Comparison of ENCODE assay signal across 21 cellular contexts in the genomic region with DNA sequence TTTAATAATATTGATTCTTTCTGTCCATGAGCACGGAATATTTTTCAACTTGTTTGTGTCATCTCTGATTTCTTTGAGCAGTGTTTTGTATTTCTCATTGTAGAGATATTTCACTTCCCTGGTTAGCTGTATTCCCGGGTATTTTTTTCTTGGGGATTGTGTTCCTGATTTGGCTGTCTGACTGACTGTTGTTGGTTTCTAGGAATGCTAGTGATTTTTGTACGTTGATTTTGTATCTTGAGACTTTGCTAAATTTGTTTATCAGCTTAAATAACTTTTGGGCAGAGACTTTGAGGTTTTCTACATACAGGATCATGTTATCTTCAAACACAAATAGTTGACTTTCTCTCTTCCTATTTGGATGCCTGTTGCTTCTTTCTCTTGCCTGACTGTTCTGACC.
"Had no signal": no experiment of that assay in that cellular context is flagged by ENCODE, and none has a peak within 500 bp of the region (broad histone marks: within the 10 kb centered on the region; RNA-seq: fewer than 3 reads in every experiment).

No MANE protein-coding gene starts in this region.

- H3K27me3 ChIP-seq: body of pancreas, colonic mucosa, pancreas, right lobe of liver, stomach, testis had no signal

- H3K27ac ChIP-seq: body of pancreas, colonic mucosa, pancreas, right lobe of liver, stomach, testis, VCaP had no signal

- DNase-seq: activated CD4-positive, alpha-beta T cell treated with anti-CD3 and anti-CD28 coated beads for 1 hour; activated gamma-delta T cell; amniotic stem cell; body of pancreas; caudate nucleus; colonic mucosa; endodermal cell; immature natural killer cell; mucosa of descending colon; naive thymus-derived CD4-positive, alpha-beta T cell; pancreas; right lobe of liver; stimulated activated CD4-positive, alpha-beta T cell treated with anti-CD3 and anti-CD28 coated beads, Interleukin-4, amount 100 ng/mL, for 24 hours; stomach; SW 1271; T-helper 2 cell; testis had no signal

- H3K4me3 ChIP-seq: body of pancreas, colonic mucosa, mucosa of descending colon, pancreas, right lobe of liver, stomach, testis had no signal

- H3K9me3 Mint-ChIP-seq: endodermal cell had no signal

- H3K4me3 Mint-ChIP-seq: activated naive CD4-positive, alpha-beta T cell treated with anti-CD3 and anti-CD28 coated beads, Interleukin-2, amount 50 U/mL, for 24 hours; endodermal cell; immature natural killer cell; memory B cell; naive thymus-derived CD4-positive, alpha-beta T cell; stimulated activated effector memory CD8-positive, alpha-beta T cell treated with anti-CD3 and anti-CD28 coated beads, Interleukin-12 subunit alpha, Interleukin-12 subunit beta, amount 100 ng/mL, for 72 hours had no signal

- H3K36me3 Mint-ChIP-seq: activated naive CD4-positive, alpha-beta T cell treated with anti-CD3 and anti-CD28 coated beads, Interleukin-2, amount 50 U/mL, for 24 hours; immature natural killer cell; memory B cell; naive thymus-derived CD4-positive, alpha-beta T cell; stimulated activated effector memory CD8-positive, alpha-beta T cell treated with anti-CD3 and anti-CD28 coated beads, Interleukin-12 subunit alpha, Interleukin-12 subunit beta, amount 100 ng/mL, for 72 hours had no signal

- H3K27ac Mint-ChIP-seq: activated naive CD4-positive, alpha-beta T cell treated with anti-CD3 and anti-CD28 coated beads, Interleukin-2, amount 50 U/mL, for 24 hours; endodermal cell; immature natural killer cell; memory B cell; naive thymus-derived CD4-positive, alpha-beta T cell; stimulated activated effector memory CD8-positive, alpha-beta T cell treated with anti-CD3 and anti-CD28 coated beads, Interleukin-12 subunit alpha, Interleukin-12 subunit beta, amount 100 ng/mL, for 72 hours had no signal

- ATAC-seq: body of pancreas; mucosa of descending colon; naive thymus-derived CD4-positive, alpha-beta T cell; pancreas; right lobe of liver; stimulated activated effector memory CD8-positive, alpha-beta T cell treated with anti-CD3 and anti-CD28 coated beads, Interleukin-12 subunit alpha, Interleukin-12 subunit beta, amount 100 ng/mL, for 72 hours had no signal

- H3K36me3 ChIP-seq: colonic mucosa, pancreas, right lobe of liver, stomach had no signal

- H3K4me1 Mint-ChIP-seq: activated naive CD4-positive, alpha-beta T cell treated with anti-CD3 and anti-CD28 coated beads, Interleukin-2, amount 50 U/mL, for 24 hours; endodermal cell; immature natural killer cell; memory B cell; naive thymus-derived CD4-positive, alpha-beta T cell; stimulated activated effector memory CD8-positive, alpha-beta T cell treated with anti-CD3 and anti-CD28 coated beads, Interleukin-12 subunit alpha, Interleukin-12 subunit beta, amount 100 ng/mL, for 72 hours had no signal
